Comparison of ENCODE assay signal across 15 cellular contexts in genomic region chr22:26457661-26458272, GRCh38. TPM values are rescaled to one million over a fixed set of nuclear protein-coding genes. Genes with fewer than 3 reads are reported as not detected.
DNase-seq lines count a peak whose midpoint lies in the region; ATAC-seq and TF ChIP-seq lines count a peak whose summit lies in the region.
"Had no signal": no experiment of that assay in that cellular context is flagged by ENCODE, and none has a peak within 500 bp of the region (broad histone marks: within the 10 kb centered on the region; RNA-seq: fewer than 3 reads in every experiment).

No MANE protein-coding gene starts in this region.

- H3K36me3 ChIP-seq in WERI-Rb-1 = peaks cover 28% of the 10 kb centered on the region

- no peaks in the 10 kb centered on the region for H3K27me3 ChIP-seq in WERI-Rb-1 (ENCODE audit: insufficient read depth, low read depth, severe bottlenecking)

- H3K4me3 ChIP-seq in WERI-Rb-1 (ENCODE audit: low read depth, low read length) = no peak overlapping the region
- H3K4me3 ChIP-seq: HAP-1 had no signal

- ATAC-seq in activated naive CD8-positive, alpha-beta T cell treated with anti-CD3 and anti-CD28 coated beads, Interleukin-2, amount 10 ng/mL, durations not matched to agents 7 days and 5 days (ENCODE audit: low read depth) = no peak

- POLR2A ChIA-PET in activated naive CD8-positive, alpha-beta T cell treated with anti-CD3 and anti-CD28 coated beads, Interleukin-2, amount 10 ng/mL, durations not matched to agents 7 days and 5 days (lab: Charles Lee) = no interaction called here

- peaks cover 13% of the 10 kb centered on the region for H3K36me3 Mint-ChIP-seq in activated naive CD8-positive, alpha-beta T cell treated with anti-CD3 and anti-CD28 coated beads, Interleukin-2, amount 10 ng/mL, durations not matched to agents 7 days and 5 days
- peaks cover 18% of the 10 kb centered on the region for H3K36me3 Mint-ChIP-seq in activated naive CD8-positive, alpha-beta T cell treated with anti-CD3 and anti-CD28 coated beads for 36 hours
- peaks cover 8% of the 10 kb centered on the region for H3K36me3 Mint-ChIP-seq in progenitor cell of endocrine pancreas (ENCODE audit: insufficient read depth)

- no peak overlapping the region for H3K4me3 Mint-ChIP-seq in activated naive CD8-positive, alpha-beta T cell treated with anti-CD3 and anti-CD28 coated beads, Interleukin-2, amount 10 ng/mL, durations not matched to agents 7 days and 5 days
- H3K4me3 Mint-ChIP-seq in activated naive CD8-positive, alpha-beta T cell treated with anti-CD3 and anti-CD28 coated beads for 36 hours = no peak overlapping the region
- no peak overlapping the region for H3K4me3 Mint-ChIP-seq in progenitor cell of endocrine pancreas (ENCODE audit: low read depth)
- H3K4me3 Mint-ChIP-seq: CD4-positive, alpha-beta memory T cell had no signal

- DNase-seq in activated naive CD8-positive, alpha-beta T cell treated with anti-CD3 and anti-CD28 coated beads, Interleukin-2, amount 10 ng/mL, durations not matched to agents 7 days and 5 days = peak; percentile 20
- no peak for DNase-seq in activated naive CD8-positive, alpha-beta T cell treated with anti-CD3 and anti-CD28 coated beads for 36 hours
- no peak for DNase-seq in WERI-Rb-1
- no peak for DNase-seq in progenitor cell of endocrine pancreas (ENCODE audit: low spot score, unreplicated experiment)
- no peak for DNase-seq in HuH-7 (ENCODE audit: low spot score)
- no peak for DNase-seq in NCI-H187 treated with DMSO at 0.1 percent for 48 hours (lab: John Stamatoyannopoulos, UW)
- DNase-seq: C1 segment of cervical spinal cord; Calu3; CD4-positive, alpha-beta memory T cell; COR-L47; DMS53; DMS79 treated with DMSO at 0.1 percent for 48 hours; GF-D8; GOT3 had no signal

- peaks cover 3% of the 10 kb centered on the region for H3K4me1 Mint-ChIP-seq in activated naive CD8-positive, alpha-beta T cell treated with anti-CD3 and anti-CD28 coated beads, Interleukin-2, amount 10 ng/mL, durations not matched to agents 7 days and 5 days
- H3K4me1 Mint-ChIP-seq in activated naive CD8-positive, alpha-beta T cell treated with anti-CD3 and anti-CD28 coated beads for 36 hours = peaks cover 4% of the 10 kb centered on the region
- H3K4me1 Mint-ChIP-seq in progenitor cell of endocrine pancreas (ENCODE audit: low read depth) = no peaks in the 10 kb centered on the region

- H3K9me3 Mint-ChIP-seq in activated naive CD8-positive, alpha-beta T cell treated with anti-CD3 and anti-CD28 coated beads, Interleukin-2, amount 10 ng/mL, durations not matched to agents 7 days and 5 days = no peaks in the 10 kb centered on the region
- H3K9me3 Mint-ChIP-seq in activated naive CD8-positive, alpha-beta T cell treated with anti-CD3 and anti-CD28 coated beads for 36 hours = no peaks in the 10 kb centered on the region
- H3K9me3 Mint-ChIP-seq in progenitor cell of endocrine pancreas (ENCODE audit: low read depth) = no peaks in the 10 kb centered on the region
- H3K9me3 Mint-ChIP-seq: CD4-positive, alpha-beta memory T cell had no signal

- H3K27me3 Mint-ChIP-seq in activated naive CD8-positive, alpha-beta T cell treated with anti-CD3 and anti-CD28 coated beads, Interleukin-2, amount 10 ng/mL, durations not matched to agents 7 days and 5 days = no peaks in the 10 kb centered on the region
- H3K27me3 Mint-ChIP-seq in activated naive CD8-positive, alpha-beta T cell treated with anti-CD3 and anti-CD28 coated beads for 36 hours = no peaks in the 10 kb centered on the region
- H3K27me3 Mint-ChIP-seq in progenitor cell of endocrine pancreas = no peaks in the 10 kb centered on the region
- H3K27me3 Mint-ChIP-seq: CD4-positive, alpha-beta memory T cell had no signal

- no peak for TF ChIP-seq CTCF in WERI-Rb-1 (IDR thresholded peaks at IDR 0.05; ENCODE audit: low read depth, low read length)
- TF ChIP-seq CTCF in progenitor cell of endocrine pancreas (IDR thresholded peaks at IDR 0.05; ENCODE audit: unreplicated experiment) = no peak

- H3K27ac ChIP-seq in WERI-Rb-1 = peak overlapping the region; percentile 33; the same call in 1 of the 2 replicates

- no peaks in the 10 kb centered on the region for H3K9me3 ChIP-seq in WERI-Rb-1 (ENCODE audit: severe bottlenecking)
- H3K9me3 ChIP-seq: HAP-1 had no signal

- peak overlapping the region; percentile 21 for H3K27ac Mint-ChIP-seq in activated naive CD8-positive, alpha-beta T cell treated with anti-CD3 and anti-CD28 coated beads, Interleukin-2, amount 10 ng/mL, durations not matched to agents 7 days and 5 days
- no peak overlapping the region for H3K27ac Mint-ChIP-seq in activated naive CD8-positive, alpha-beta T cell treated with anti-CD3 and anti-CD28 coated beads for 36 hours
- peak overlapping the region; percentile 52 for H3K27ac Mint-ChIP-seq in progenitor cell of endocrine pancreas
- H3K27ac Mint-ChIP-seq: CD4-positive, alpha-beta memory T cell had no signal

RNA-seq across cellular contexts. Expression of gene HPS4, which starts 25.8 kb away (rescaled TPM):
- 10 to 100 TPM; 42.6 to 48.2 TPM for total RNA-seq in activated naive CD8-positive, alpha-beta T cell treated with anti-CD3 and anti-CD28 coated beads, Interleukin-2, amount 10 ng/mL, durations not matched to agents 7 days and 5 days
- 10 to 100 TPM; 46.9 to 51.3 TPM for total RNA-seq in activated naive CD8-positive, alpha-beta T cell treated with anti-CD3 and anti-CD28 coated beads for 36 hours
- 42.7 and 43.2 TPM in 2 replicates for total RNA-seq in progenitor cell of endocrine pancreas

RNA-seq across cellular contexts. Expression of gene SRRD, which starts 25.9 kb away (rescaled TPM):
- 10 to 100 TPM; 18.9 to 19.2 TPM for total RNA-seq in activated naive CD8-positive, alpha-beta T cell treated with anti-CD3 and anti-CD28 coated beads, Interleukin-2, amount 10 ng/mL, durations not matched to agents 7 days and 5 days
- 10 to 100 TPM; 34.5 to 36.6 TPM for total RNA-seq in activated naive CD8-positive, alpha-beta T cell treated with anti-CD3 and anti-CD28 coated beads for 36 hours
- 23.2 and 25.4 TPM in 2 replicates for total RNA-seq in progenitor cell of endocrine pancreas

RNA-seq across cellular contexts. Expression of gene ASPHD2, which starts 28.7 kb away (rescaled TPM):
- total RNA-seq in activated naive CD8-positive, alpha-beta T cell treated with anti-CD3 and anti-CD28 coated beads, Interleukin-2, amount 10 ng/mL, durations not matched to agents 7 days and 5 days = 1 to 10 TPM; 9.0 to 9.3 TPM
- 10 to 100 TPM; 14.9 to 15.9 TPM for total RNA-seq in activated naive CD8-positive, alpha-beta T cell treated with anti-CD3 and anti-CD28 coated beads for 36 hours
- total RNA-seq in progenitor cell of endocrine pancreas = 4.0 and 4.2 TPM in 2 replicates

RNA-seq across cellular contexts. Expression of gene TFIP11, which starts 54.5 kb away (rescaled TPM):
- total RNA-seq in activated naive CD8-positive, alpha-beta T cell treated with anti-CD3 and anti-CD28 coated beads, Interleukin-2, amount 10 ng/mL, durations not matched to agents 7 days and 5 days = 10 to 100 TPM; 64.6 to 67.9 TPM
- total RNA-seq in activated naive CD8-positive, alpha-beta T cell treated with anti-CD3 and anti-CD28 coated beads for 36 hours = 10 to 100 TPM; 45.9 to 50.1 TPM
- total RNA-seq in progenitor cell of endocrine pancreas = 36.4 and 38.7 TPM in 2 replicates
